ENCODE assay signal across 31 cellular contexts in genomic region chr1:196030455-196030854, GRCh38.
"Had no signal": no experiment of that assay in that cellular context is flagged by ENCODE, and none has a peak within 500 bp of the region (broad histone marks: within the 10 kb centered on the region; RNA-seq: fewer than 3 reads in every experiment).

No MANE protein-coding gene starts in this region.

- H3K27ac Mint-ChIP-seq: natural killer cell; nephron; neural progenitor cell; progenitor cell of endocrine pancreas; stimulated activated memory B cell treated with anti-CD40 and anti-IgM and Interleukin-4, amounts not matched to agents 10 μg/mL and 1 μg/mL and 100 μg/mL, for 72 hours; stimulated activated naive CD8-positive, alpha-beta T cell treated with anti-CD3 and anti-CD28 coated beads, Interleukin-15, amount 100 ng/mL, for 72 hours; type B pancreatic cell had no signal

- H3K4me2 ChIP-seq: neural progenitor cell, smooth muscle cell had no signal

- H2AFZ ChIP-seq: neural progenitor cell, parathyroid adenoma had no signal

- H3K9ac ChIP-seq: neural progenitor cell, parathyroid adenoma had no signal

- H3K9me3 Mint-ChIP-seq: nephron, neural progenitor cell, type B pancreatic cell had no signal

- H3K36me3 ChIP-seq: neural progenitor cell, ovary, right lobe of liver, sigmoid colon, spleen, suprapubic skin, tibial artery, transverse colon, upper lobe of right lung, uterus had no signal

- H3K4me3 ChIP-seq: neural progenitor cell, ovary, psoas muscle, right lobe of liver, sigmoid colon, smooth muscle cell, spleen, suprapubic skin, testis, tibial artery, transverse colon, upper lobe of right lung, uterus had no signal

- H3K36me3 Mint-ChIP-seq: natural killer cell; neural progenitor cell; stimulated activated memory B cell treated with anti-CD40 and anti-IgM and Interleukin-4, amounts not matched to agents 10 μg/mL and 1 μg/mL and 100 μg/mL, for 72 hours; type B pancreatic cell had no signal

- H3K4me1 Mint-ChIP-seq: natural killer cell; nephron; stimulated activated memory B cell treated with anti-CD40 and anti-IgM and Interleukin-4, amounts not matched to agents 10 μg/mL and 1 μg/mL and 100 μg/mL, for 72 hours; stimulated activated naive CD8-positive, alpha-beta T cell treated with anti-CD3 and anti-CD28 coated beads, Interleukin-15, amount 100 ng/mL, for 72 hours had no signal

- H3K79me2 ChIP-seq: parathyroid adenoma had no signal

- DNase-seq: natural killer cell; occipital lobe; ovary; posterior cingulate gyrus; psoas muscle; right cardiac atrium; right lobe of liver; sigmoid colon; spleen; stimulated activated CD4-positive, alpha-beta T cell treated with anti-CD3 and anti-CD28 coated beads, Interleukin-12 subunit alpha, Interleukin-12 subunit beta, amount 100 ng/mL, for 4 hours; stimulated activated CD4-positive, alpha-beta T cell treated with anti-CD3 and anti-CD28 coated beads, Interleukin-1b, Interleukin-23, amount 100 ng/mL, for 48 hours; stimulated activated CD4-positive, alpha-beta T cell treated with anti-CD3 and anti-CD28 coated beads, Interleukin-4, amount 100 ng/mL, for 1 hour; stimulated activated CD4-positive, alpha-beta T cell treated with anti-CD3 and anti-CD28 coated beads, Interleukin-4, amount 100 ng/mL, for 4 hours; stimulated activated CD8-positive, alpha-beta memory T cell treated with anti-CD3 and anti-CD28 coated beads, Interleukin-4, amount 100 ng/mL, for 48 hours; stimulated activated naive CD4-positive, alpha-beta T cell; stimulated activated naive CD8-positive, alpha-beta T cell treated with anti-CD3 and anti-CD28 coated beads, Interleukin-15, amount 100 ng/mL, for 72 hours; stimulated activated naive CD8-positive, alpha-beta T cell treated with anti-CD3 and anti-CD28 coated beads, Interleukin-15, Interleukin-2, amounts not matched to agents 100 U/mL and 50 U/mL, for 24 hours; substantia nigra; testis; tibial artery; transverse colon; upper lobe of right lung; uterus had no signal

- ATAC-seq: natural killer cell; psoas muscle; right cardiac atrium; right lobe of liver; stimulated activated memory B cell treated with anti-CD40 and anti-IgM and Interleukin-4, amounts not matched to agents 10 μg/mL and 1 μg/mL and 100 μg/mL, for 72 hours; stimulated activated naive CD8-positive, alpha-beta T cell treated with anti-CD3 and anti-CD28 coated beads, Interleukin-15, amount 100 ng/mL, for 72 hours; stimulated activated naive CD8-positive, alpha-beta T cell treated with anti-CD3 and anti-CD28 coated beads, Interleukin-15, Interleukin-2, amounts not matched to agents 100 U/mL and 50 U/mL, for 24 hours; upper lobe of right lung had no signal

- H3K27ac ChIP-seq: neural progenitor cell, ovary, parathyroid adenoma, psoas muscle, right lobe of liver, sigmoid colon, spleen, suprapubic skin, testis, tibial artery, transverse colon, upper lobe of right lung, uterus had no signal

- H3K9me3 ChIP-seq: ovary, psoas muscle, right lobe of liver, sigmoid colon, spleen, suprapubic skin, testis, tibial artery, transverse colon, upper lobe of right lung, uterus had no signal

- H3K27me3 Mint-ChIP-seq: progenitor cell of endocrine pancreas; stimulated activated memory B cell treated with anti-CD40 and anti-IgM and Interleukin-4, amounts not matched to agents 10 μg/mL and 1 μg/mL and 100 μg/mL, for 72 hours; stimulated activated naive CD8-positive, alpha-beta T cell treated with anti-CD3 and anti-CD28 coated beads, Interleukin-15, amount 100 ng/mL, for 72 hours had no signal

- H3K4me3 Mint-ChIP-seq: natural killer cell; nephron; neural progenitor cell; stimulated activated memory B cell treated with anti-CD40 and anti-IgM and Interleukin-4, amounts not matched to agents 10 μg/mL and 1 μg/mL and 100 μg/mL, for 72 hours; stimulated activated naive CD8-positive, alpha-beta T cell treated with anti-CD3 and anti-CD28 coated beads, Interleukin-15, amount 100 ng/mL, for 72 hours; type B pancreatic cell had no signal

- H3K4me1 ChIP-seq: parathyroid adenoma, psoas muscle, right lobe of liver, sigmoid colon, spleen, suprapubic skin, testis, tibial artery, transverse colon, upper lobe of right lung, uterus had no signal

- H3K27me3 ChIP-seq: neural progenitor cell, ovary, right lobe of liver, sigmoid colon, spleen, suprapubic skin, testis, tibial artery, transverse colon, upper lobe of right lung, uterus had no signal
